ENCODE assay signal across 9 cellular contexts in genomic region chr17:350706-351435, GRCh38. TPM values are rescaled to one million over a fixed set of nuclear protein-coding genes. Genes with fewer than 3 reads are reported as not detected.
DNase-seq lines count a peak whose midpoint lies in the region; ATAC-seq and TF ChIP-seq lines count a peak whose summit lies in the region.
"Had no signal": no experiment of that assay in that cellular context is flagged by ENCODE, and none has a peak within 500 bp of the region (broad histone marks: within the 10 kb centered on the region; RNA-seq: fewer than 3 reads in every experiment).

No MANE protein-coding gene starts in this region.

- no peak for TF ChIP-seq CTCF in HFFc6 (IDR thresholded peaks at IDR 0.05)
- no peak for TF ChIP-seq CTCF in hepatocyte (IDR thresholded peaks at IDR 0.05; ENCODE audit: poor library complexity)
- TF ChIP-seq CTCF in smooth muscle cell (IDR thresholded peaks at IDR 0.05; ENCODE audit: borderline replicate concordance, insufficient read depth, poor library complexity, severe bottlenecking): no peak
- no peak for TF ChIP-seq CTCF in GM20000 (IDR thresholded peaks at IDR 0.05; ENCODE audit: extremely low read depth, missing control alignments)

- no peak overlapping the region for H3K4me3 ChIP-seq in hepatocyte
- no peak overlapping the region for H3K4me3 ChIP-seq in smooth muscle cell
- H3K4me3 ChIP-seq: HAP-1 had no signal

- no peak overlapping the region for H3K4me3 Mint-ChIP-seq in HFFc6

- TF ChIP-seq POLR2A in erythroblast (IDR thresholded peaks at IDR 0.05; ENCODE audit: low read length): no peak

- peaks cover 7% of the 10 kb centered on the region; the same call in 1 of the 2 replicates for H3K9me3 Mint-ChIP-seq in HFFc6

- H3K79me2 ChIP-seq in hepatocyte (peaks cover 20% of the 10 kb centered on the region), smooth muscle cell (ENCODE audit: low read depth) (no peaks in the 10 kb centered on the region)

- peaks cover 6% of the 10 kb centered on the region for H3F3A ChIP-seq in smooth muscle cell (ENCODE audit: low read depth)

- H3K27me3 ChIP-seq in hepatocyte (no peaks in the 10 kb centered on the region), smooth muscle cell (ENCODE audit: low read depth) (no peaks in the 10 kb centered on the region)

- H3K27me3 Mint-ChIP-seq in HFFc6 (ENCODE audit: insufficient read depth): peaks cover 8% of the 10 kb centered on the region

- H2AFZ ChIP-seq in hepatocyte (no peak overlapping the region), smooth muscle cell (ENCODE audit: low read depth) (no peak overlapping the region)

- peak overlapping the region; percentile 41 for H3K27ac ChIP-seq in angular gyrus (ENCODE audit: low read depth, low read length)
- H3K27ac ChIP-seq in hepatocyte: peak overlapping the region; percentile 98
- no peak overlapping the region for H3K27ac ChIP-seq in smooth muscle cell (ENCODE audit: low read depth)

- no peaks in the 10 kb centered on the region for H3K36me3 Mint-ChIP-seq in HFFc6 (ENCODE audit: low read depth)

- 85% methylated on average over 8 of the region's 8 CpGs for WGBS in hepatocyte (ENCODE audit: low lambda C conversion rate, missing lambda C conversion rate)
- 84% methylated on average over 8 of the region's 8 CpGs for WGBS in smooth muscle cell (ENCODE audit: low lambda C conversion rate)

- H3K4me2 ChIP-seq in hepatocyte: peak overlapping the region; percentile 69
- peak overlapping the region; percentile 2 for H3K4me2 ChIP-seq in smooth muscle cell

- H3K9me3 ChIP-seq in hepatocyte (ENCODE audit: low read depth) (no peaks in the 10 kb centered on the region), smooth muscle cell (replicated peaks; ENCODE audit: low read depth) (no peaks in the 10 kb centered on the region)
- H3K9me3 ChIP-seq: HAP-1 had no signal

- no peaks in the 10 kb centered on the region for H3K9me2 ChIP-seq in hepatocyte (replicated peaks; ENCODE audit: insufficient read depth)

- H3K4me1 Mint-ChIP-seq in HFFc6 (ENCODE audit: low read depth): peaks cover 30% of the 10 kb centered on the region

- peak; percentile 20 for DNase-seq in HFFc6
- peak; percentile 69 for DNase-seq in hepatocyte (ENCODE audit: low spot score)
- no peak for DNase-seq in smooth muscle cell (lab: John Stamatoyannopoulos, UW; ENCODE audit: unreplicated experiment)
- no peak for DNase-seq in GM19240 (ENCODE audit: insufficient read length, low spot score)
- no peak for DNase-seq in erythroblast (lab: John Stamatoyannopoulos, UW)
- DNase-seq in GM20000 (ENCODE audit: low spot score): no peak

- H3K9ac ChIP-seq in smooth muscle cell (ENCODE audit: low read depth): no peak overlapping the region

- H3K4me1 ChIP-seq in hepatocyte (ENCODE audit: insufficient read depth): peaks cover 54% of the 10 kb centered on the region
- peaks cover 22% of the 10 kb centered on the region for H3K4me1 ChIP-seq in smooth muscle cell (ENCODE audit: low read depth)
- H3K4me1 ChIP-seq: HAP-1 had no signal

- H3K27ac Mint-ChIP-seq in HFFc6: no peak overlapping the region

- H3K36me3 ChIP-seq in hepatocyte (replicated peaks; ENCODE audit: insufficient read depth, low read depth) (no peaks in the 10 kb centered on the region), smooth muscle cell (ENCODE audit: low read depth) (no peaks in the 10 kb centered on the region)
- H3K36me3 ChIP-seq: HAP-1 had no signal

- no peak for ATAC-seq in GM18517 (IDR thresholded peaks at IDR 0.05; ENCODE audit: unreplicated experiment)

- H4K20me1 ChIP-seq in hepatocyte (ENCODE audit: insufficient read depth, poor library complexity, severe bottlenecking) (no peaks in the 10 kb centered on the region), smooth muscle cell (ENCODE audit: low read depth) (no peaks in the 10 kb centered on the region)

RNA-seq across cellular contexts. Expression of gene RPH3AL, which starts 1.7 kb away (rescaled TPM):
- 1 to 10 TPM; 1.4 to 2.4 (median 2.0) TPM for total RNA-seq in HFFc6 (2021; fragmentation: NEBNext Ultra II Directional; extraction: Animal tissue kit (Norgen Biotek cat#: 25700))
- total RNA-seq in hepatocyte (7.0 and 10.2 TPM in 2 replicates), smooth muscle cell (0.67 and 1.8 TPM in 2 replicates)
- polyA plus RNA-seq in hepatocyte (7.6 and 12.0 TPM in 2 replicates), smooth muscle cell (1.3 and 3.3 TPM in 2 replicates)

Comparison
In these comparisons a context has a peak if more than half of its experiments do, and no peak if none do; other contexts are left out.
1. DNase-seq: peak in HFFc6 (single experiment) and hepatocyte (single experiment); none in smooth muscle cell (single experiment), GM19240 (single experiment), erythroblast (0 of 2) and GM20000 (single experiment).